Comparison of ENCODE assay signal across 16 cellular contexts in the genomic region with DNA sequence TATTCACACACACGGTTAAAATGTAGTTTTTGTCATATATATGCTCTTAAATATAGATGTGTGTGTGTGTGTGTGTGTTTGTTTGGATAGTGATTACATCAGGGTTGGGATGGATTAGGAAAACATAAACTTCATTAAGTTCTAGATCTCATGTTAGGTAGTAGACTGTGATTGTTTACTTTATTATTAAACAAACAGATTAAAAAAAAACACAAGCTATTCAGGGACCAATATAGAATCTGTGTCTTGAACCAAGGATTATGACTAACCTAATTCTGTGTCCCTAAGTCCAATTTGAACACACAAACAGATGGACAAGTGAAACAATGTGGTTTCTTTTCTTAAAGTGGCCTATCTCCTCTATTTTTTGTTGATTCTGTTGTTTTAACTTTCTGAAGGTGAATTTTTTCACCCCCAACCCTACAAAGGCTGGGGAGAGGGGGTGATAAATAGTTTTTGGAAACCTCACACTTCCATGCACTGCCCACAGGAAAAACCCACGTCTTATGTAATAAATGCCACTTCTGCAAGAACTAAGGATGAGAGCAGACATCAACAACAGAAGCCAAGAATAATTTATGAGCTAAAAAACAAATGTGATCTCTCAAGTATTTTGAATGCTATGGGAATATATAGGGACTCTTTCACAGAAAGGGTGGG. TPM values are rescaled to one million over a fixed set of nuclear protein-coding genes. Genes with fewer than 3 reads are reported as not detected.
DNase-seq lines count a peak whose midpoint lies in the region; ATAC-seq and TF ChIP-seq lines count a peak whose summit lies in the region.
"Had no signal": no experiment of that assay in that cellular context is flagged by ENCODE, and none has a peak within 500 bp of the region (broad histone marks: within the 10 kb centered on the region; RNA-seq: fewer than 3 reads in every experiment).

No MANE protein-coding gene starts in this region.

- H3K36me3 Mint-ChIP-seq in activated T-helper 1 cell treated with anti-CD3 and anti-CD28 coated beads, Interleukin-12 subunit alpha, Interleukin-12 subunit beta, Interleukin-2, Interleukin-4 antibody, amounts not matched to agents 30 ng/mL and 10 ng/mL and 1 ng/mL, durations not matched to agents 14 hours and 24 hours and 36 hours (ENCODE audit: low read depth): peaks cover 19% of the 10 kb centered on the region

- intact Hi-C loops in right cardiac atrium (cut with DNase I): no loop called here
- intact Hi-C loops in Right ventricle myocardium superior (cut with DNase I): no loop called here
- intact Hi-C loops in mammary epithelial cell (cut with micrococcal nuclease): no loop called here
- intact Hi-C loops in activated T-helper 1 cell treated with anti-CD3 and anti-CD28 coated beads, Interleukin-12 subunit alpha, Interleukin-12 subunit beta, Interleukin-2, Interleukin-4 antibody, amounts not matched to agents 30 ng/mL and 10 ng/mL and 1 ng/mL, durations not matched to agents 14 hours and 24 hours and 36 hours (cut with micrococcal nuclease): no loop called here

- H3K36me3 ChIP-seq in mammary epithelial cell (ENCODE audit: insufficient read depth, low read length): no peaks in the 10 kb centered on the region
- peaks cover 35% of the 10 kb centered on the region for H3K36me3 ChIP-seq in neutrophil
- H3K36me3 ChIP-seq: adrenal gland, HAP-1 had no signal

- TF ChIP-seq CTCF in mammary epithelial cell (conservative IDR thresholded peaks at IDR 0.05 in 1 of 2, IDR thresholded peaks at IDR 0.05 in 1 of 2; ENCODE audit: extremely low read depth in 1 of 2, insufficient read depth in 1 of 2, low read depth in 1 of 2, low read length in 2 of 2) (no peak), neutrophil (IDR thresholded peaks at IDR 0.05) (no peak)

- peak overlapping the region; percentile 29 for H3K4me2 ChIP-seq in mammary epithelial cell (ENCODE audit: insufficient read depth, low read depth, low read length)

- H3K9me3 ChIP-seq in right cardiac atrium (ENCODE audit: control insufficient read depth, low read length) (no peaks in the 10 kb centered on the region), mammary epithelial cell (replicated peaks; ENCODE audit: insufficient read depth, low read length) (no peaks in the 10 kb centered on the region), neutrophil (no peaks in the 10 kb centered on the region)
- H3K9me3 ChIP-seq: adrenal gland, HAP-1 had no signal

- dilution Hi-C loops in mammary epithelial cell (cut with HindIII; ENCODE audit: low sequenced_read_pairs): no loop called here

- H3K4me1 ChIP-seq in right cardiac atrium (ENCODE audit: control insufficient read depth, insufficient read depth, low read length): peaks cover 13% of the 10 kb centered on the region
- peaks cover 24% of the 10 kb centered on the region for H3K4me1 ChIP-seq in mammary epithelial cell (ENCODE audit: insufficient read depth, low read length)
- peaks cover 42 to 53% of the 10 kb centered on the region in 2 experiments for H3K4me1 ChIP-seq in neutrophil (ENCODE audit: control insufficient read depth in 1 of 2, insufficient read depth in 1 of 2, low read depth in 1 of 2, low read length in 1 of 2)
- H3K4me1 ChIP-seq: foreskin keratinocyte, HAP-1 had no signal

- peaks cover under 1% of the 10 kb centered on the region for H3K27me3 Mint-ChIP-seq in stimulated activated naive CD8-positive, alpha-beta T cell treated with anti-CD3 and anti-CD28 coated beads, Interleukin-15, amount 100 ng/mL, for 72 hours
- H3K27me3 Mint-ChIP-seq in activated T-helper 1 cell treated with anti-CD3 and anti-CD28 coated beads, Interleukin-12 subunit alpha, Interleukin-12 subunit beta, Interleukin-2, Interleukin-4 antibody, amounts not matched to agents 30 ng/mL and 10 ng/mL and 1 ng/mL, durations not matched to agents 14 hours and 24 hours and 36 hours (ENCODE audit: insufficient read depth): peaks cover 7% of the 10 kb centered on the region

- no peak overlapping the region for H3K4me3 ChIP-seq in right cardiac atrium (ENCODE audit: low read length)
- H3K4me3 ChIP-seq in mammary epithelial cell (replicated peaks in 1 of 3; ENCODE audit: insufficient read depth in 1 of 3, low read depth in 2 of 3, low read length in 3 of 3): no peak overlapping the region
- H3K4me3 ChIP-seq in neutrophil (ENCODE audit: low read depth in 1 of 2, low read length in 1 of 2): peak overlapping the region in 1 of 2 experiments; percentile 44
- H3K4me3 ChIP-seq: adrenal gland, HAP-1 had no signal

- H3K4me1 Mint-ChIP-seq in stimulated activated naive CD8-positive, alpha-beta T cell treated with anti-CD3 and anti-CD28 coated beads, Interleukin-15, amount 100 ng/mL, for 72 hours: peaks cover 29% of the 10 kb centered on the region
- peaks cover 59% of the 10 kb centered on the region for H3K4me1 Mint-ChIP-seq in activated T-helper 1 cell treated with anti-CD3 and anti-CD28 coated beads, Interleukin-12 subunit alpha, Interleukin-12 subunit beta, Interleukin-2, Interleukin-4 antibody, amounts not matched to agents 30 ng/mL and 10 ng/mL and 1 ng/mL, durations not matched to agents 14 hours and 24 hours and 36 hours (ENCODE audit: low read depth)

- peak overlapping the region; percentile 85 for H3K27ac ChIP-seq in right cardiac atrium (ENCODE audit: low read length)
- H3K27ac ChIP-seq in mammary epithelial cell (ENCODE audit: insufficient read depth, low read depth, low read length): no peak overlapping the region
- H3K27ac ChIP-seq in neutrophil: peak overlapping the region; percentile 91
- H3K27ac ChIP-seq: foreskin keratinocyte had no signal

- H3K27ac Mint-ChIP-seq in stimulated activated naive CD8-positive, alpha-beta T cell treated with anti-CD3 and anti-CD28 coated beads, Interleukin-15, amount 100 ng/mL, for 72 hours: no peak overlapping the region
- H3K27ac Mint-ChIP-seq in activated T-helper 1 cell treated with anti-CD3 and anti-CD28 coated beads, Interleukin-12 subunit alpha, Interleukin-12 subunit beta, Interleukin-2, Interleukin-4 antibody, amounts not matched to agents 30 ng/mL and 10 ng/mL and 1 ng/mL, durations not matched to agents 14 hours and 24 hours and 36 hours: no peak overlapping the region

- in situ Hi-C loops in mammary epithelial cell (cut with MboI; ENCODE audit: low sequenced_read_pairs in 2 of 2): no loop called here

- ATAC-seq in right cardiac atrium: no peak
- ATAC-seq in Right ventricle myocardium superior (ENCODE audit: poor library complexity): no peak
- ATAC-seq in stimulated activated naive CD8-positive, alpha-beta T cell treated with anti-CD3 and anti-CD28 coated beads, Interleukin-15, amount 100 ng/mL, for 72 hours: no peak

- BruUV-seq in mammary epithelial cell (replicated peaks; lab: Mats Ljungman, UMichigan): no TSS peak

- DNase-seq in right cardiac atrium (no peak), Right ventricle myocardium superior (no peak), mammary epithelial cell (no peak), SK-N-DZ (ENCODE audit: low spot score) (no peak), NCI-H345 (lab: John Stamatoyannopoulos, UW) (no peak)
- DNase-seq in stimulated activated naive CD8-positive, alpha-beta T cell treated with anti-CD3 and anti-CD28 coated beads, Interleukin-15, amount 100 ng/mL, for 72 hours: no peak
- no peak for DNase-seq in activated T-helper 1 cell treated with anti-CD3 and anti-CD28 coated beads, Interleukin-12 subunit alpha, Interleukin-12 subunit beta, Interleukin-2, Interleukin-4 antibody, amounts not matched to agents 30 ng/mL and 10 ng/mL and 1 ng/mL, durations not matched to agents 14 hours and 24 hours and 36 hours (ENCODE audit: low spot score)
- DNase-seq: NCI-H1048, NCI-H526, SHP77 had no signal

- 63% methylated on average over 2 of the region's 2 CpGs for WGBS in right cardiac atrium
- WGBS in mammary epithelial cell (ENCODE audit: low coverage, missing lambda C conversion rate): 89% methylated on average over 2 of the region's 2 CpGs

- H3K4me3 Mint-ChIP-seq in stimulated activated naive CD8-positive, alpha-beta T cell treated with anti-CD3 and anti-CD28 coated beads, Interleukin-15, amount 100 ng/mL, for 72 hours: no peak overlapping the region
- no peak overlapping the region for H3K4me3 Mint-ChIP-seq in activated T-helper 1 cell treated with anti-CD3 and anti-CD28 coated beads, Interleukin-12 subunit alpha, Interleukin-12 subunit beta, Interleukin-2, Interleukin-4 antibody, amounts not matched to agents 30 ng/mL and 10 ng/mL and 1 ng/mL, durations not matched to agents 14 hours and 24 hours and 36 hours
- H3K4me3 Mint-ChIP-seq: neural crest cell had no signal

- no peaks in the 10 kb centered on the region for H4K20me1 ChIP-seq in mammary epithelial cell (ENCODE audit: insufficient read depth, low read length)

- no peak overlapping the region for H3K9ac ChIP-seq in mammary epithelial cell (ENCODE audit: insufficient read depth, low read length)

- peaks cover 0 to 20% of the 10 kb centered on the region in 2 donors for H3K9me3 Mint-ChIP-seq in stimulated activated naive CD8-positive, alpha-beta T cell treated with anti-CD3 and anti-CD28 coated beads, Interleukin-15, amount 100 ng/mL, for 72 hours
- H3K9me3 Mint-ChIP-seq in activated T-helper 1 cell treated with anti-CD3 and anti-CD28 coated beads, Interleukin-12 subunit alpha, Interleukin-12 subunit beta, Interleukin-2, Interleukin-4 antibody, amounts not matched to agents 30 ng/mL and 10 ng/mL and 1 ng/mL, durations not matched to agents 14 hours and 24 hours and 36 hours: peaks cover 5% of the 10 kb centered on the region

- H3K27me3 ChIP-seq in right cardiac atrium (ENCODE audit: control insufficient read depth, insufficient read depth) (no peaks in the 10 kb centered on the region), mammary epithelial cell (ENCODE audit: insufficient read depth, low read length) (no peaks in the 10 kb centered on the region), neutrophil (no peaks in the 10 kb centered on the region)
- H3K27me3 ChIP-seq: adrenal gland, foreskin keratinocyte had no signal

- CTCF ChIA-PET in mammary epithelial cell (lab: Charles Lee; ENCODE audit: low non-redundant PET): interaction anchor here (0.6 kb wide), 1 partner anchor 134 kb away, joined by 3 read pairs; no protein-coding TSS in a partner anchor

- H3K79me2 ChIP-seq in mammary epithelial cell (ENCODE audit: insufficient read depth, low read length): no peaks in the 10 kb centered on the region

- peak overlapping the region; percentile 73 for H2AFZ ChIP-seq in mammary epithelial cell (ENCODE audit: low read depth, low read length)

RNA-seq across cellular contexts. Expression of a gene that starts 40.7 kb away (rescaled TPM):
- total RNA-seq in right cardiac atrium (1 to 10 TPM in 3 of 4 donors, not detected in 1; 3.0 to 4.3 (median 3.9) TPM), Right ventricle myocardium superior (1.4 TPM), mammary epithelial cell (1 to 10 TPM in 1 of 2 donors, under 1 TPM in 1; 0.50 to 3.1 TPM)
- polyA plus RNA-seq in right cardiac atrium (1.9 TPM), mammary epithelial cell (6.9 TPM)
- 8.1 TPM for polyA minus RNA-seq in mammary epithelial cell
- not detected in 2 replicates for polyA plus RNA-seq in SK-N-DZ (2014; cell fraction: cytosol; rRNA removed)
- not detected in 2 replicates for polyA plus RNA-seq in SK-N-DZ (2014; cell fraction: nucleus; rRNA removed)
- 1.1 and 1.3 TPM in 2 replicates for total RNA-seq in activated T-helper 1 cell treated with anti-CD3 and anti-CD28 coated beads, Interleukin-12 subunit alpha, Interleukin-12 subunit beta, Interleukin-2, Interleukin-4 antibody, amounts not matched to agents 30 ng/mL and 10 ng/mL and 1 ng/mL, durations not matched to agents 14 hours and 24 hours and 36 hours
- total RNA-seq: dermis microvascular lymphatic vessel endothelial cell, neural crest cell had no signal
